1 cellular context compared by ENCODE assay signal in genomic region chr21:28923439-28923975, GRCh38.
TF ChIP-seq lines count a peak whose summit lies in the region.

No MANE protein-coding gene starts in this region.

TF ChIP-seq in HepG2, 621 proteins besides CTCF, POLR2A, EP300 and RAD21 (continued from another document and continues in another):
- TF ChIP-seq PAXIP1 (CRISPR knock-in tag; conservative IDR thresholded peaks at IDR 0.05) = peak; percentile 58
- TF ChIP-seq ZNF574 (CRISPR knock-in tag; IDR thresholded peaks at IDR 0.05) = no peak
- TF ChIP-seq FOXK1 (CRISPR knock-in tag; IDR thresholded peaks at IDR 0.05; ENCODE audit: borderline replicate concordance, low read depth) = 0 out of 2 replicates have a peak, but pooled peaks have one; percentile 22
- no peak for TF ChIP-seq TAF15 (IDR thresholded peaks at IDR 0.05; ENCODE audit: low read depth, low read length, poor library complexity, severe bottlenecking)
- TF ChIP-seq ZNF30 (CRISPR knock-in tag; IDR thresholded peaks at IDR 0.05) = no peak
- TF ChIP-seq MBNL3 (CRISPR knock-in tag; conservative IDR thresholded peaks at IDR 0.05) = no peak
- TF ChIP-seq ZNF512B (CRISPR knock-in tag; IDR thresholded peaks at IDR 0.05; ENCODE audit: borderline replicate concordance) = no peak
- 0 out of 2 replicates have a peak, but pooled peaks have one; percentile 15 for TF ChIP-seq NCOA2 (CRISPR knock-in tag; IDR thresholded peaks at IDR 0.05)
- TF ChIP-seq ZNF460 (CRISPR knock-in tag; IDR thresholded peaks at IDR 0.05; ENCODE audit: borderline replicate concordance) = no peak
- TF ChIP-seq U2AF2 (IDR thresholded peaks at IDR 0.05; ENCODE audit: low read depth, low read length) = no peak
- peak; percentile 56 for TF ChIP-seq ARID5B (CRISPR knock-in tag; IDR thresholded peaks at IDR 0.05)
- TF ChIP-seq ZFAT (CRISPR knock-in tag; conservative IDR thresholded peaks at IDR 0.05) = no peak
- TF ChIP-seq SSRP1 (CRISPR knock-in tag; IDR thresholded peaks at IDR 0.05) = no peak
- peak; percentile 67 for TF ChIP-seq RXRB (CRISPR knock-in tag; IDR thresholded peaks at IDR 0.05; ENCODE audit: borderline replicate concordance)
- TF ChIP-seq ZSCAN25 (CRISPR knock-in tag; IDR thresholded peaks at IDR 0.05) = no peak
- no peak for TF ChIP-seq ZSCAN22 (CRISPR knock-in tag; IDR thresholded peaks at IDR 0.05)
- no peak for TF ChIP-seq FOXA1 (IDR thresholded peaks at IDR 0.05)
- TF ChIP-seq FOXA1 (CRISPR knock-in tag; IDR thresholded peaks at IDR 0.05) = 0 out of 2 replicates have a peak, but pooled peaks have one; percentile 8
- no peak for TF ChIP-seq GPBP1L1 (CRISPR knock-in tag; IDR thresholded peaks at IDR 0.05)
- no peak for TF ChIP-seq ZNF547 (CRISPR knock-in tag; IDR thresholded peaks at IDR 0.05)
- no peak for TF ChIP-seq SMAD1 (CRISPR knock-in tag; IDR thresholded peaks at IDR 0.05; ENCODE audit: borderline replicate concordance, low read depth)
- TF ChIP-seq ZNF713 (CRISPR knock-in tag; IDR thresholded peaks at IDR 0.05) = no peak
- TF ChIP-seq TEAD3 (CRISPR knock-in tag; optimal IDR thresholded peaks at IDR 0.05; ENCODE audit: borderline replicate concordance) = no peak
- no peak for TF ChIP-seq MTF2 (CRISPR knock-in tag; IDR thresholded peaks at IDR 0.05; ENCODE audit: borderline replicate concordance)
- no peak for TF ChIP-seq RARG (CRISPR knock-in tag; IDR thresholded peaks at IDR 0.05; ENCODE audit: low read depth)
- no peak for TF ChIP-seq ZNF543 (CRISPR knock-in tag; IDR thresholded peaks at IDR 0.05)
- TF ChIP-seq GATAD2A (CRISPR knock-in tag; IDR thresholded peaks at IDR 0.05) = peak; percentile 74
- no peak for TF ChIP-seq ZNF343 (CRISPR knock-in tag; IDR thresholded peaks at IDR 0.05)
- TF ChIP-seq ZNF407 (CRISPR knock-in tag; IDR thresholded peaks at IDR 0.05; ENCODE audit: not compliant biosample characterization) = no peak
- TF ChIP-seq LRRFIP1 (CRISPR knock-in tag; conservative IDR thresholded peaks at IDR 0.05) = no peak
- no peak for TF ChIP-seq HNRNPH1 (optimal IDR thresholded peaks at IDR 0.05; ENCODE audit: low read depth, low read length)
- peak; percentile 78 for TF ChIP-seq RARA (CRISPR knock-in tag; IDR thresholded peaks at IDR 0.05)
